ENCODE assay signal across 20 cellular contexts in the genomic region with DNA sequence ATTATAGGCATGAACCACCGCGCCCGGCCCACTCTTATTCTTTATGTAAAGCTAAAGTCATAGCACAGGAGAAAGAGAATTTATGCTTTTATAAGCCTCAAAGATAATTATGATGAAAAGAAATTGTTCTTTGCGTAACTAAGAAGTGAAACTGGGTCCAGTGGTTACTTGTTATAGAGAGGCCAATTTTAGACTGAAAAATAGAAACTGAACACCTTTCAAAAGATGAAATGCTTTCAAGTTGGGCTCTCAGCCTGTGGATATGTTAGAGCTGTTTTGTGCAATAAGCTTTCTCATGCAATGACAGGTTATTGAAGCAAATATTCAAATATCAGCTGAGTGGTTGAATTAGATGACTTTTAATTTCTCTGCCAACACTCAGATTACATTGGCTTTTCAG. TPM values are rescaled to one million over a fixed set of nuclear protein-coding genes. Genes with fewer than 3 reads are reported as not detected.
DNase-seq lines count a peak whose midpoint lies in the region; ATAC-seq, FAIRE-seq and TF ChIP-seq lines count a peak whose summit lies in the region.
"Had no signal": no experiment of that assay in that cellular context is flagged by ENCODE, and none has a peak within 500 bp of the region (broad histone marks: within the 10 kb centered on the region; RNA-seq: fewer than 3 reads in every experiment).

No MANE protein-coding gene starts in this region.

- H3K27ac Mint-ChIP-seq in H9 = peak overlapping the region in 1 of 3 experiments; percentile 67; a peak in 1 of 7 replicates
- peak overlapping the region in 2 of 3 experiments; percentile 55 to 96 for H3K27ac Mint-ChIP-seq in nephron
- no peak overlapping the region for H3K27ac Mint-ChIP-seq in activated CD4-positive, alpha-beta memory T cell treated with anti-CD3 and anti-CD28 coated beads, Interleukin-2, amount 10 ng/mL, durations not matched to agents 7 days and 5 days

- H3K4me1 ChIP-seq in H9 (ENCODE audit: insufficient read depth, low read length) (peaks cover 4% of the 10 kb centered on the region; the same call in 1 of the 2 replicates), OCI-LY3 (ENCODE audit: low read length) (peaks cover 54% of the 10 kb centered on the region)

- H3K4me1 Mint-ChIP-seq in H9 = peaks cover 33 to 46% of the 10 kb centered on the region in 2 experiments
- peaks cover 43% of the 10 kb centered on the region for H3K4me1 Mint-ChIP-seq in nephron
- peaks cover 35% of the 10 kb centered on the region for H3K4me1 Mint-ChIP-seq in activated CD4-positive, alpha-beta memory T cell treated with anti-CD3 and anti-CD28 coated beads, Interleukin-2, amount 10 ng/mL, durations not matched to agents 7 days and 5 days

- peaks cover 11% of the 10 kb centered on the region for H3K36me3 ChIP-seq in OCI-LY3 (replicated peaks; ENCODE audit: low read depth, low read length)

- TF ChIP-seq CTCF in GM12865 (IDR thresholded peaks at IDR 0.05; ENCODE audit: insufficient read depth, low read depth, low read length, missing control alignments) = no peak
- TF ChIP-seq CTCF in H9 (conservative IDR thresholded peaks at IDR 0.05) = no peak
- TF ChIP-seq CTCF in OCI-LY3 (IDR thresholded peaks at IDR 0.05; ENCODE audit: low read depth, low read length) = no peak
- no peak for TF ChIP-seq CTCF in nephron (IDR thresholded peaks at IDR 0.05; ENCODE audit: unreplicated experiment in 3 of 3)

- H2AFZ ChIP-seq in H9 (ENCODE audit: low read length) (no peak overlapping the region), OCI-LY3 (ENCODE audit: low read depth, low read length) (no peak overlapping the region)

- no peak overlapping the region for H2BK5ac ChIP-seq in H9 (ENCODE audit: insufficient read length, low read length)

- FAIRE-seq in frontal cortex (lab: Jason Lieb, UNC) = no peak

- H4K8ac ChIP-seq in H9 (replicated peaks; ENCODE audit: insufficient read length, low read depth, low read length) = no peak overlapping the region

- H2BK120ac ChIP-seq in H9 (ENCODE audit: low read depth, low read length, poor library complexity, severe bottlenecking) = peak overlapping the region; percentile 73

- no peaks in the 10 kb centered on the region for H3K9me3 ChIP-seq in H9 (ENCODE audit: control insufficient read depth, low read depth, low read length)
- H3K9me3 ChIP-seq in OCI-LY3 (ENCODE audit: insufficient read depth, low read length) = 0 out of 2 replicates have a peak, but pooled peaks cover 3% of the 10 kb centered on the region

- POLR2A ChIA-PET in activated CD4-positive, alpha-beta memory T cell treated with anti-CD3 and anti-CD28 coated beads, Interleukin-2, amount 10 ng/mL, durations not matched to agents 7 days and 5 days (lab: Charles Lee) = no interaction called here

- H3T11ph ChIP-seq in H9 (ENCODE audit: low read length) = no peak overlapping the region

- H3K4me3 ChIP-seq in GM12865 (ENCODE audit: low read depth, low read length) (no peak overlapping the region), OCI-LY3 (ENCODE audit: low read length) (no peak overlapping the region)

- H3K79me2 ChIP-seq in H9 (ENCODE audit: insufficient read depth, low read length) = no peaks in the 10 kb centered on the region
- no peaks in the 10 kb centered on the region for H3K79me2 ChIP-seq in OCI-LY3 (ENCODE audit: low read length)

- DNase-seq in GM12865 (ENCODE audit: low read depth) (peak; percentile 62), H9 (no peak), frontal cortex (ENCODE audit: low spot score in 2 of 2) (no peak)
- no peak for DNase-seq in activated CD4-positive, alpha-beta memory T cell treated with anti-CD3 and anti-CD28 coated beads, Interleukin-2, amount 10 ng/mL, durations not matched to agents 7 days and 5 days
- DNase-seq: ACHN, AML-193, COR-L47, DMS153, IMR-90, NCI-H1436 treated with DMSO at 0.1 percent for 48 hours, NCI-H2081, NCI-H2227 treated with DMSO at 0.1 percent for 48 hours, NCI-H524, T-helper 9 cell had no signal

- H3K18ac ChIP-seq in H9 (ENCODE audit: insufficient read length, low read depth, low read length) = no peak overlapping the region

- no peak overlapping the region for H2AK5ac ChIP-seq in H9 (ENCODE audit: insufficient read length, low read length)

- no peak for ATAC-seq in GM18502 (IDR thresholded peaks at IDR 0.05; ENCODE audit: poor library complexity, unreplicated experiment)

- H3K27me3 ChIP-seq in H9 (ENCODE audit: insufficient read depth, low read length) = no peaks in the 10 kb centered on the region
- no peaks in the 10 kb centered on the region for H3K27me3 ChIP-seq in OCI-LY3 (ENCODE audit: low read depth, low read length)

- H3K79me1 ChIP-seq in H9 (ENCODE audit: insufficient read depth, low read depth, low read length, poor library complexity, severe bottlenecking) = no peaks in the 10 kb centered on the region

- no peaks in the 10 kb centered on the region for H3K36me3 Mint-ChIP-seq in H9 (ENCODE audit: insufficient read depth in 1 of 3, low read depth in 3 of 3)
- H3K36me3 Mint-ChIP-seq in nephron (ENCODE audit: low read depth) = no peaks in the 10 kb centered on the region
- H3K36me3 Mint-ChIP-seq in activated CD4-positive, alpha-beta memory T cell treated with anti-CD3 and anti-CD28 coated beads, Interleukin-2, amount 10 ng/mL, durations not matched to agents 7 days and 5 days (ENCODE audit: low read depth) = no peaks in the 10 kb centered on the region
- H3K36me3 Mint-ChIP-seq: CD14-positive monocyte had no signal

- H2BK15ac ChIP-seq in H9 (ENCODE audit: low read depth, low read length) = no peak overlapping the region

- H3K27me3 Mint-ChIP-seq in H9 (ENCODE audit: low read depth) (no peaks in the 10 kb centered on the region; the same call in 1 of the 2 replicates), nephron (ENCODE audit: low read depth) (no peaks in the 10 kb centered on the region)
- no peaks in the 10 kb centered on the region for H3K27me3 Mint-ChIP-seq in activated CD4-positive, alpha-beta memory T cell treated with anti-CD3 and anti-CD28 coated beads, Interleukin-2, amount 10 ng/mL, durations not matched to agents 7 days and 5 days

- CTCF ChIA-PET in activated CD4-positive, alpha-beta memory T cell treated with anti-CD3 and anti-CD28 coated beads, Interleukin-2, amount 10 ng/mL, durations not matched to agents 7 days and 5 days (lab: Charles Lee) = interaction anchor here (1.0 to 10.3 kb wide), 8 partner anchors 16 to 137 kb away, joined by 3 to 137 read pairs (median 4); no protein-coding TSS in a partner anchor

- H3K4me2 ChIP-seq in H9 (ENCODE audit: insufficient read depth, insufficient read length, low read length) (no peak overlapping the region), OCI-LY3 (ENCODE audit: low read length) (peak overlapping the region; percentile 54; the same call in 1 of the 2 replicates)

- H3K23ac ChIP-seq in H9 (ENCODE audit: insufficient read length, low read depth, low read length) = no peak overlapping the region

- WGBS in H9 (ENCODE audit: extremely low coverage, insufficient read length, low lambda C conversion rate) = no CpG with 5 or more reads among the region's 4 CpGs

- no peak overlapping the region for H2BK20ac ChIP-seq in H9 (ENCODE audit: low read depth, low read length, poor library complexity, severe bottlenecking)

- no peak overlapping the region for H4K5ac ChIP-seq in H9 (ENCODE audit: insufficient read length, low read depth, low read length)

- H3K4ac ChIP-seq in H9 (ENCODE audit: low read depth, low read length) = no peak overlapping the region

- H2BK12ac ChIP-seq in H9 (ENCODE audit: insufficient read length, low read depth, low read length) = no peak overlapping the region

- H4K20me1 ChIP-seq in H9 (ENCODE audit: control insufficient read depth, insufficient read depth, insufficient read length) (no peaks in the 10 kb centered on the region), OCI-LY3 (ENCODE audit: insufficient read depth, low read length) (no peaks in the 10 kb centered on the region)

- no peaks in the 10 kb centered on the region for H3K9me3 Mint-ChIP-seq in H9
- H3K9me3 Mint-ChIP-seq in nephron = no peaks in the 10 kb centered on the region
- H3K9me3 Mint-ChIP-seq in activated CD4-positive, alpha-beta memory T cell treated with anti-CD3 and anti-CD28 coated beads, Interleukin-2, amount 10 ng/mL, durations not matched to agents 7 days and 5 days = no peaks in the 10 kb centered on the region
- H3K9me3 Mint-ChIP-seq: CD14-positive monocyte had no signal

- H3K9ac ChIP-seq in H9 (ENCODE audit: extremely low read depth, insufficient read length, low read length) = no peak overlapping the region
- H3K9ac ChIP-seq in OCI-LY3 (ENCODE audit: low read length) = no peak overlapping the region

- no peak overlapping the region for H4K91ac ChIP-seq in H9 (ENCODE audit: insufficient read length, low read depth, low read length)

- peaks cover 6% of the 10 kb centered on the region for H3K23me2 ChIP-seq in H9 (ENCODE audit: insufficient read length, low read depth, low read length, poor library complexity, severe bottlenecking)

- H3K56ac ChIP-seq in H9 (ENCODE audit: insufficient read length, low read depth, low read length) = no peak overlapping the region

- no peak overlapping the region for H3K27ac ChIP-seq in H9 (ENCODE audit: insufficient read length, low read depth, low read length)
- peak overlapping the region; percentile 50 for H3K27ac ChIP-seq in OCI-LY3 (ENCODE audit: low read length)

- no peak overlapping the region for H3K14ac ChIP-seq in H9 (ENCODE audit: insufficient read depth, low read length)

- H3K4me3 Mint-ChIP-seq in H9 = no peak overlapping the region
- H3K4me3 Mint-ChIP-seq in nephron = no peak overlapping the region
- H3K4me3 Mint-ChIP-seq in activated CD4-positive, alpha-beta memory T cell treated with anti-CD3 and anti-CD28 coated beads, Interleukin-2, amount 10 ng/mL, durations not matched to agents 7 days and 5 days = no peak overlapping the region
- H3K4me3 Mint-ChIP-seq: CD14-positive monocyte had no signal

RNA-seq across cellular contexts. Expression of a gene that starts 7.9 kb away (rescaled TPM):
- total RNA-seq in H9 (2021) (1.9 and 2.2 TPM in 2 replicates), frontal cortex (not detected)
- not detected for total RNA-seq in activated CD4-positive, alpha-beta memory T cell treated with anti-CD3 and anti-CD28 coated beads, Interleukin-2, amount 10 ng/mL, durations not matched to agents 7 days and 5 days
- total RNA-seq: IMR-90 had no signal

RNA-seq across cellular contexts. Expression of a gene that starts 10.3 kb away (rescaled TPM):
- 84.5 and 87.6 TPM in 2 replicates for total RNA-seq in H9 (2021)
- 6.9 TPM for total RNA-seq in frontal cortex
- 1 to 10 TPM; 5.3 to 5.8 TPM for total RNA-seq in activated CD4-positive, alpha-beta memory T cell treated with anti-CD3 and anti-CD28 coated beads, Interleukin-2, amount 10 ng/mL, durations not matched to agents 7 days and 5 days

RNA-seq across cellular contexts. Expression of a gene that starts 38.7 kb away (rescaled TPM):
- total RNA-seq in H9 (2021) = 71.1 and 71.4 TPM in 2 replicates
- 11.4 TPM for total RNA-seq in frontal cortex
- total RNA-seq in activated CD4-positive, alpha-beta memory T cell treated with anti-CD3 and anti-CD28 coated beads, Interleukin-2, amount 10 ng/mL, durations not matched to agents 7 days and 5 days = under 1 TPM; 0.18 to 0.28 TPM

RNA-seq across cellular contexts. Expression of a gene that starts 47.1 kb away (rescaled TPM):
- total RNA-seq in H9 (2021) = not detected in 2 replicates
- not detected for total RNA-seq in frontal cortex
- total RNA-seq in activated CD4-positive, alpha-beta memory T cell treated with anti-CD3 and anti-CD28 coated beads, Interleukin-2, amount 10 ng/mL, durations not matched to agents 7 days and 5 days = not detected
- total RNA-seq: H4, HT1080, IMR-90 had no signal

RNA-seq across cellular contexts. Expression of a gene that starts 51.2 kb away (rescaled TPM):
- total RNA-seq in H9 (2021) (not detected in 2 replicates), frontal cortex (not detected)
- total RNA-seq in activated CD4-positive, alpha-beta memory T cell treated with anti-CD3 and anti-CD28 coated beads, Interleukin-2, amount 10 ng/mL, durations not matched to agents 7 days and 5 days = not detected
- total RNA-seq: H4, HT1080, IMR-90 had no signal

Comparison
In these comparisons a context has a peak if more than half of its experiments do, and no peak if none do; other contexts are left out.
1. RNA of a gene that starts 10.3 kb away (total RNA-seq): 84.5 to 87.6 TPM in H9; 6.9 TPM in frontal cortex (single experiment) and 5.3 to 5.8 TPM in activated CD4-positive, alpha-beta memory T cell treated with anti-CD3 and anti-CD28 coated beads, Interleukin-2, amount 10 ng/mL, durations not matched to agents 7 days and 5 days; every median in the first group is over 10 times any median in the second.